8 cellular contexts compared by ENCODE assay signal in the genomic region with DNA sequence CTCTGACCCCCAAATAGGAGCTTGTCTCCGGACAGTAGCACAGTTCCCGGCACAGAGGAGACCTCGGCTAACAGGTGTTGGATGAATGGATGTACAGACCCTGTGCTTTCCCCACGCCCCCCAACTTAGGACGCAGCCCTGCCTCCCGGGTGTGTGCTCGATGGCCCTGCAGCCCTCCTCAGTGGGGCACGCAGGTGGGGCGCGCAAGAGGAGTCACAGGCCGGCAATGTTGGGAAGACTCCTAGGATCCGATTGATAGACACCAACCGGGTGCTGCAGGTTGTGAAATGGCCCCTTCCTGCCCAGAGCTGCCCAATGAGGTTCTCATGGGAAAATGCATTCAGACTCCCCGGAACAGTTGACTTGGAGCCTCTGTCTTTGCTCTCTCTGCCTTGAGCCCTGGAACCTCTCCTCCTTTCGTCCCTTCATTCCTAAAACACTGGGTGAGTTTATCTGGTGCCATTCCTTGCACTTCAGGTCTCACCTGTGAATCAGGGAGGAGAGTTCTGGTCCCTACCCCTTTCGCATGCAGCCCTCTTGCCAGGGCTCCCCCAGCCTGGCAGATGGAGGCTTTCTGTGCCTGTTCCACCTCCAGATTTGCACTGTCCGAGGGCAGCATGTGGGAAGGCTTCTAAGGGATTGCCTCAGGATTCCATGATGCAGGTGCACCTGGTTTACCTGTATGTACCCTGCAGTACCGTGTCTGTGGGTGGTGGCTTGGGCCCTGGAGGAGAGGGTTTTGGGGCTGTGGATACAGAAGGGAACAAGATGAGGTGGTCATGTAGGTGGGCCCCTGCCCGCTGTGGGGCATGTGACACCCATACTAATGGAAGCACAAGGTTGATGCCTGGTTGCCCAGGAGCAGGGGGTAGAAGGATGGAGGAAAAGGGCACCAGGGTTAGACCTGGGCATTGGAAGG. TPM values are rescaled to one million over a fixed set of nuclear protein-coding genes. Genes with fewer than 3 reads are reported as not detected.
A peak's percentile ranks its signal among the peaks of the same experiment; 100 is the strongest.
DNase-seq lines count a peak whose midpoint lies in the region; ATAC-seq and TF ChIP-seq lines count a peak whose summit lies in the region.

No MANE protein-coding gene starts in this region.

- peaks cover 4% of the 10 kb centered on the region; the same call in 1 of the 3 replicates for H3K36me3 Mint-ChIP-seq in GM23338 (ENCODE audit: low read depth)

- H3K4me3 Mint-ChIP-seq in GM23338: peak overlapping the region; percentile 77

- peaks cover 21% of the 10 kb centered on the region for H3F3A ChIP-seq in GM23338 (replicated peaks; ENCODE audit: low read depth)

- H3K9me3 ChIP-seq in WERI-Rb-1 (ENCODE audit: severe bottlenecking) (no peaks in the 10 kb centered on the region), left ventricle myocardium inferior (replicated peaks) (no peaks in the 10 kb centered on the region), spleen (no peaks in the 10 kb centered on the region)

- H3K27me3 ChIP-seq in GM23338 (ENCODE audit: insufficient read depth) (no peaks in the 10 kb centered on the region), WERI-Rb-1 (ENCODE audit: insufficient read depth, low read depth, severe bottlenecking) (no peaks in the 10 kb centered on the region), left ventricle myocardium inferior (ENCODE audit: low read depth) (no peaks in the 10 kb centered on the region), spleen (replicated peaks in 1 of 7) (no peaks in the 10 kb centered on the region)

- no peak overlapping the region for H3K27ac Mint-ChIP-seq in GM23338

- peak overlapping the region; percentile 75 for H3K4me3 ChIP-seq in GM23338
- H3K4me3 ChIP-seq in WERI-Rb-1 (ENCODE audit: low read depth, low read length): peak overlapping the region; percentile 54
- H3K4me3 ChIP-seq in left ventricle myocardium inferior: peak overlapping the region; percentile 82
- H3K4me3 ChIP-seq in spleen: peak overlapping the region in 7 of 8 donors; percentile 47 to 88 (median 58)

- WGBS in spleen, 5 donors: 55 to 70% (median 65%) methylated on average over 16 to 19 of the region's 19 CpGs

- H3K79me2 ChIP-seq in GM23338 (replicated peaks; ENCODE audit: insufficient read depth): no peaks in the 10 kb centered on the region; the same call in 1 of the 2 replicates

- ATAC-seq in GM23338 (peak; percentile 3; the same call in 2 of the 3 replicates), GM18858 (IDR thresholded peaks at IDR 0.05; ENCODE audit: unreplicated experiment) (no peak), sciatic nerve (no peak)

- peak overlapping the region; percentile 59; the same call in 1 of the 2 replicates for H2AFZ ChIP-seq in GM23338

- no peaks in the 10 kb centered on the region; the same call in 1 of the 2 replicates for H4K20me1 ChIP-seq in GM23338 (replicated peaks; ENCODE audit: insufficient read depth)

- H3K4me1 ChIP-seq in GM23338 (ENCODE audit: insufficient read depth) (peaks cover 27% of the 10 kb centered on the region), left ventricle myocardium inferior (peaks cover 57% of the 10 kb centered on the region), spleen (peaks cover 2 to 31% (median 22%) of the 10 kb centered on the region in 6 donors)

- H3K27ac ChIP-seq in GM23338 (ENCODE audit: low read depth) (no peak overlapping the region), WERI-Rb-1 (no peak overlapping the region), left ventricle myocardium inferior (replicated peaks) (peak overlapping the region; percentile 91), spleen (peak overlapping the region in 6 of 8 donors; percentile 73 to 93 (median 84))

- H3K4me1 Mint-ChIP-seq in GM23338: peaks cover 41% of the 10 kb centered on the region

- peaks cover 7% of the 10 kb centered on the region; the same call in 1 of the 2 replicates for H3K9me2 ChIP-seq in GM23338 (ENCODE audit: insufficient read depth)

- H3K9me3 Mint-ChIP-seq in GM23338: no peaks in the 10 kb centered on the region; the same call in 2 of the 3 replicates

- TF ChIP-seq POLR2A in spleen (IDR thresholded peaks at IDR 0.05): no peak

- H3K4me2 ChIP-seq in GM23338: peak overlapping the region; percentile 89

- TF ChIP-seq CTCF in GM23338 (conservative IDR thresholded peaks at IDR 0.05; ENCODE audit: low read depth in 2 of 2) (no peak), WERI-Rb-1 (IDR thresholded peaks at IDR 0.05; ENCODE audit: low read depth, low read length) (no peak), left ventricle myocardium inferior (IDR thresholded peaks at IDR 0.05; ENCODE audit: borderline replicate concordance) (no peak), spleen (IDR thresholded peaks at IDR 0.05 in 8 of 11, conservative IDR thresholded peaks at IDR 0.05 in 3 of 11) (no peak)

- no peaks in the 10 kb centered on the region for H3K36me3 ChIP-seq in GM23338 (ENCODE audit: insufficient read depth)
- no peaks in the 10 kb centered on the region for H3K36me3 ChIP-seq in WERI-Rb-1
- no peaks in the 10 kb centered on the region for H3K36me3 ChIP-seq in left ventricle myocardium inferior
- peaks cover 0 to 24% (median 0%) of the 10 kb centered on the region in 6 donors for H3K36me3 ChIP-seq in spleen

- intact Hi-C loops in left ventricle myocardium inferior (cut with micrococcal nuclease): no loop called here
- intact Hi-C loops in spleen (cut with DNase I; ENCODE audit: low total_unique reads): no loop called here
- intact Hi-C loops in posterior cingulate gyrus (cut with DNase I): loop anchor here (10.0 kb wide), 1 partner anchor 48 kb away; a partner anchor contains a TSS
- intact Hi-C loops in sciatic nerve (cut with DNase I): no loop called here

- peak; percentile 35 for DNase-seq in GM23338 (ENCODE audit: low spot score)
- no peak for DNase-seq in WERI-Rb-1
- no peak for DNase-seq in left ventricle myocardium inferior
- DNase-seq in spleen: no peak
- no peak for DNase-seq in midbrain (lab: John Stamatoyannopoulos, UW)
- DNase-seq in posterior cingulate gyrus: no peak
- no peak for DNase-seq in sciatic nerve (ENCODE audit: low spot score)

- peaks cover 12% of the 10 kb centered on the region for H3K27me3 Mint-ChIP-seq in GM23338 (ENCODE audit: insufficient read depth, low read depth, poor library complexity)

TF ChIP-seq in GM23338, 12 proteins besides CTCF, POLR2A, EP300 and RAD21 (continues in another document):
- TF ChIP-seq, protein P1, sequence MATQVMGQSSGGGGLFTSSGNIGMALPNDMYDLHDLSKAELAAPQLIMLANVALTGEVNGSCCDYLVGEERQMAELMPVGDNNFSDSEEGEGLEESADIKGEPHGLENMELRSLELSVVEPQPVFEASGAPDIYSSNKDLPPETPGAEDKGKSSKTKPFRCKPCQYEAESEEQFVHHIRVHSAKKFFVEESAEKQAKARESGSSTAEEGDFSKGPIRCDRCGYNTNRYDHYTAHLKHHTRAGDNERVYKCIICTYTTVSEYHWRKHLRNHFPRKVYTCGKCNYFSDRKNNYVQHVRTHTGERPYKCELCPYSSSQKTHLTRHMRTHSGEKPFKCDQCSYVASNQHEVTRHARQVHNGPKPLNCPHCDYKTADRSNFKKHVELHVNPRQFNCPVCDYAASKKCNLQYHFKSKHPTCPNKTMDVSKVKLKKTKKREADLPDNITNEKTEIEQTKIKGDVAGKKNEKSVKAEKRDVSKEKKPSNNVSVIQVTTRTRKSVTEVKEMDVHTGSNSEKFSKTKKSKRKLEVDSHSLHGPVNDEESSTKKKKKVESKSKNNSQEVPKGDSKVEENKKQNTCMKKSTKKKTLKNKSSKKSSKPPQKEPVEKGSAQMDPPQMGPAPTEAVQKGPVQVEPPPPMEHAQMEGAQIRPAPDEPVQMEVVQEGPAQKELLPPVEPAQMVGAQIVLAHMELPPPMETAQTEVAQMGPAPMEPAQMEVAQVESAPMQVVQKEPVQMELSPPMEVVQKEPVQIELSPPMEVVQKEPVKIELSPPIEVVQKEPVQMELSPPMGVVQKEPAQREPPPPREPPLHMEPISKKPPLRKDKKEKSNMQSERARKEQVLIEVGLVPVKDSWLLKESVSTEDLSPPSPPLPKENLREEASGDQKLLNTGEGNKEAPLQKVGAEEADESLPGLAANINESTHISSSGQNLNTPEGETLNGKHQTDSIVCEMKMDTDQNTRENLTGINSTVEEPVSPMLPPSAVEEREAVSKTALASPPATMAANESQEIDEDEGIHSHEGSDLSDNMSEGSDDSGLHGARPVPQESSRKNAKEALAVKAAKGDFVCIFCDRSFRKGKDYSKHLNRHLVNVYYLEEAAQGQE (IDR thresholded peaks at IDR 0.05; ENCODE audit: unreplicated experiment): no peak
- no peak for TF ChIP-seq ZNF331 (CRISPR knock-in tag; IDR thresholded peaks at IDR 0.05; ENCODE audit: low read depth)
- TF ChIP-seq POLR2AphosphoS5 (IDR thresholded peaks at IDR 0.05; ENCODE audit: low read depth): no peak
- TF ChIP-seq NANOG (IDR thresholded peaks at IDR 0.05; ENCODE audit: borderline replicate concordance): no peak
- TF ChIP-seq ZNF114 (CRISPR knock-in tag; IDR thresholded peaks at IDR 0.05): no peak
- no peak for TF ChIP-seq EZH2phosphoT487 (IDR thresholded peaks at IDR 0.05; ENCODE audit: unreplicated experiment)
- TF ChIP-seq STAT1 (IDR thresholded peaks at IDR 0.05; ENCODE audit: unreplicated experiment): no peak
- no peak for TF ChIP-seq CREB1 (CRISPR knock-in tag; IDR thresholded peaks at IDR 0.05; ENCODE audit: low read depth)

RNA-seq across cellular contexts. Expression of a gene that starts 1.2 kb away (rescaled TPM):
- total RNA-seq in GM23338 (2014; rRNA removed; shearing (Covaris generic)): 33.1 and 34.8 TPM in 2 replicates
- polyA plus RNA-seq in GM23338 (2016; fragmentation: Nextera tagmentation; extraction: Ambion mirVana) (4.8 and 5.9 TPM in 2 replicates), spleen (10 to 100 TPM in 1 of 3 donors, 1 to 10 TPM in 2; 3.8 to 11.6 (median 4.1) TPM)
- total RNA-seq in left ventricle myocardium inferior (14.8 TPM), spleen (10 to 100 TPM; 15.7 to 29.4 (median 21.8) TPM), sciatic nerve (30.4 TPM)

RNA-seq across cellular contexts. Expression of a gene that starts 46.1 kb away (rescaled TPM):
- 0.38 TPM in 1 of 2 replicates, not detected in the other for total RNA-seq in GM23338 (2014; rRNA removed; shearing (Covaris generic))
- polyA plus RNA-seq in GM23338 (2016; fragmentation: Nextera tagmentation; extraction: Ambion mirVana): 0.64 TPM in 1 of 2 replicates, not detected in the other
- 0.82 TPM for total RNA-seq in left ventricle myocardium inferior
- not detected for total RNA-seq in spleen
- polyA plus RNA-seq in spleen: under 1 TPM; 0.04 to 0.16 (median 0.05) TPM
- total RNA-seq in sciatic nerve: 0.45 TPM

RNA-seq across cellular contexts. Expression of a gene that starts 46.2 kb away (rescaled TPM):
- 64.6 and 144 TPM in 2 replicates for total RNA-seq in GM23338 (2014; rRNA removed; shearing (Covaris generic))
- 429 and 450 TPM in 2 replicates for polyA plus RNA-seq in GM23338 (2016; fragmentation: Nextera tagmentation; extraction: Ambion mirVana)
- total RNA-seq in left ventricle myocardium inferior: 79.3 TPM
- 10 to 100 TPM; 28.0 to 68.3 (median 35.5) TPM for total RNA-seq in spleen
- polyA plus RNA-seq in spleen: 100 to 1,000 TPM in 1 of 3 donors, 10 to 100 TPM in 2; 82.1 to 111 (median 88.9) TPM
- 94.8 TPM for total RNA-seq in sciatic nerve

RNA-seq across cellular contexts. Expression of a gene that starts 58.1 kb away (rescaled TPM):
- 420 and 459 TPM in 2 replicates for total RNA-seq in GM23338 (2014; rRNA removed; shearing (Covaris generic))
- polyA plus RNA-seq in GM23338 (2016; fragmentation: Nextera tagmentation; extraction: Ambion mirVana): 430 and 466 TPM in 2 replicates
- total RNA-seq in left ventricle myocardium inferior: 379 TPM
- 100 to 1,000 TPM; 254 to 407 (median 337) TPM for total RNA-seq in spleen
- 100 to 1,000 TPM; 275 to 364 (median 331) TPM for polyA plus RNA-seq in spleen
- total RNA-seq in sciatic nerve: 315 TPM

Comparison
In these comparisons a context has a peak if more than half of its experiments do, and no peak if none do; other contexts are left out.
1. H3K27ac ChIP-seq: peak in left ventricle myocardium inferior (single experiment) and spleen (6 of 8); none in GM23338 (single experiment) and WERI-Rb-1 (single experiment).
2. Peak in every context shown above with its lines, with median percentiles within 50 percentile points of each other: H3K4me3 ChIP-seq.